In genomic region chr11:73949912-73950311, GRCh38 we compare ENCODE assay signal across 34 cellular contexts. TPM values are rescaled to one million over a fixed set of nuclear protein-coding genes. Genes with fewer than 3 reads are reported as not detected.
"Had no signal": no experiment of that assay in that cellular context is flagged by ENCODE, and none has a peak within 500 bp of the region (broad histone marks: within the 10 kb centered on the region; RNA-seq: fewer than 3 reads in every experiment).

No MANE protein-coding gene starts in this region.

- FAIRE-seq: RCC 7860 had no signal

- H3K4me2 ChIP-seq: PC-9 had no signal

- H3K9me3 ChIP-seq: SJCRH30 had no signal

- H3K4me3 ChIP-seq: PC-9, SJCRH30, SK-N-MC had no signal

- H2AFZ ChIP-seq: PC-9 had no signal

- ATAC-seq: Right ventricle myocardium inferior, SK-N-SH treated with all-trans-retinoic acid at 6 μM for 48 hours, T-cell had no signal

- DNase-seq: Karpas-422, MM.1S, NCI-H1092, NCI-H1105, NCI-H1436, NCI-H146, NCI-H1694, NCI-H187, NCI-H1930, NCI-H2029 treated with DMSO at 0.1 percent for 48 hours, NCI-H2081 treated with DMSO at 0.1 percent for 48 hours, NCI-H2107, NCI-H2171, NCI-H226, NCI-H446 treated with DMSO at 0.1 percent for 48 hours, NCI-H510A, NCI-H524, NCI-H526, NCI-H69, NCI-H748 treated with DMSO at 0.1 percent for 48 hours, NCI-H82, SHP77, SIG-M5, SJCRH30, T-cell had no signal

- H3K36me3 ChIP-seq: SJCRH30 had no signal

- H3K27ac ChIP-seq: PC-9, RWPE1, SJCRH30, SK-N-MC had no signal

- H3K27me3 ChIP-seq: SJCRH30 had no signal

RNA-seq across cellular contexts. Expression of gene DNAJB13, which starts 0.9 kb away (rescaled TPM):
- total RNA-seq: LHCN-M2, Right ventricle myocardium inferior, SJCRH30, SK-MEL-5 had no signal

RNA-seq across cellular contexts. Expression of gene UCP2, which starts 32.7 kb away (rescaled TPM):
- total RNA-seq: MCF 10A had no signal
